In genomic region chr1:59393211-59394180, GRCh38 we compare ENCODE assay signal across 8 cellular contexts.
DNase-seq lines count a peak whose midpoint lies in the region; ATAC-seq and TF ChIP-seq lines count a peak whose summit lies in the region.

No MANE protein-coding gene starts in this region.

- no peaks in the 10 kb centered on the region for H3K27me3 ChIP-seq in endocrine pancreas (ENCODE audit: control insufficient read depth, insufficient read depth, low read length)

- no peak for ATAC-seq in GM18520 (IDR thresholded peaks at IDR 0.05; ENCODE audit: unreplicated experiment)
- ATAC-seq in HG02870 (IDR thresholded peaks at IDR 0.05; ENCODE audit: unreplicated experiment) = no peak

- H3K36me3 ChIP-seq in endocrine pancreas (ENCODE audit: control insufficient read depth, insufficient read depth, low read length) (no peaks in the 10 kb centered on the region), mesodermal cell (ENCODE audit: control insufficient read depth, insufficient read depth, low read length) (no peaks in the 10 kb centered on the region), urinary bladder (ENCODE audit: insufficient read depth) (no peaks in the 10 kb centered on the region)

- H3K4me3 ChIP-seq in endocrine pancreas (ENCODE audit: control insufficient read depth, insufficient read depth, low read length) (peak overlapping the region; percentile 37), mesodermal cell (ENCODE audit: extremely low read depth, insufficient read depth, low read length, poor library complexity, severe bottlenecking) (no peak overlapping the region), urinary bladder (ENCODE audit: low read depth, low read length) (no peak overlapping the region)

- H3K9me3 ChIP-seq in endocrine pancreas (ENCODE audit: control insufficient read depth, low read length) (no peaks in the 10 kb centered on the region), mesodermal cell (ENCODE audit: control insufficient read depth, low read length) (no peaks in the 10 kb centered on the region)

- H3K27ac ChIP-seq in mesodermal cell (ENCODE audit: low read depth, low read length, severe bottlenecking) (peak overlapping the region; percentile 88), urinary bladder (ENCODE audit: low read depth) (peak overlapping the region; percentile 83)

- H3K9ac ChIP-seq in endocrine pancreas (ENCODE audit: control insufficient read depth, insufficient read depth, low read length) = no peak overlapping the region

- peak; percentile 63 for DNase-seq in AG09319 (ENCODE audit: extremely low read depth, low read depth)
- peak; percentile 91 for DNase-seq in NCI-H2196 treated with DMSO at 0.1 percent for 48 hours (lab: John Stamatoyannopoulos, UW; ENCODE audit: unreplicated experiment)
- no peak for DNase-seq in activated CD4-positive, alpha-beta T cell treated with anti-CD3 and anti-CD28 coated beads, Interleukin-2, amount 50 U/mL, for 1 hour

- H3K4me1 ChIP-seq in endocrine pancreas (ENCODE audit: control insufficient read depth, insufficient read depth, low read length) (peaks cover 8% of the 10 kb centered on the region), mesodermal cell (ENCODE audit: control insufficient read depth, insufficient read depth, low read length, poor library complexity, severe bottlenecking) (peaks cover 9% of the 10 kb centered on the region), urinary bladder (ENCODE audit: insufficient read depth) (no peaks in the 10 kb centered on the region)

- TF ChIP-seq CTCF in AG09319 (IDR thresholded peaks at IDR 0.05; ENCODE audit: low read depth, low read length) = no peak

- 45 to 52% methylated on average over 3 of the region's 7 CpGs for WGBS in mesodermal cell (ENCODE audit: insufficient coverage in 2 of 2), 2 experiments
- WGBS in urinary bladder = 17% methylated on average over 7 of the region's 7 CpGs
